10 cellular contexts compared by ENCODE assay signal in genomic region chr2:20711612-20712011, GRCh38. TPM values are rescaled to one million over a fixed set of nuclear protein-coding genes. Genes with fewer than 3 reads are reported as not detected.
DNase-seq lines count a peak whose midpoint lies in the region; ATAC-seq, FAIRE-seq and TF ChIP-seq lines count a peak whose summit lies in the region.
"Not testable (repeated sequence)": the region's sequence is repeated elsewhere in the genome, so short reads cannot be mapped to it uniquely, and the experiment has no call there.
"Had no signal": no experiment of that assay in that cellular context is flagged by ENCODE, and none has a peak within 500 bp of the region (broad histone marks: within the 10 kb centered on the region; RNA-seq: fewer than 3 reads in every experiment).

No MANE protein-coding gene starts in this region.

- H3K27me3 Mint-ChIP-seq in chondrocyte (ENCODE audit: low read depth); endothelial cell (ENCODE audit: unreplicated experiment); stimulated activated naive B cell treated with anti-CD40 and anti-IgM and Interleukin-4, amounts not matched to agents 10 μg/mL and 1 μg/mL and 100 μg/mL, for 72 hours: not testable (repeated sequence)

- peak; percentile 6 for DNase-seq in NCI-H748 (lab: John Stamatoyannopoulos, UW; ENCODE audit: unreplicated experiment)
- not testable (repeated sequence) for DNase-seq in chondrocyte (ENCODE audit: low spot score); endothelial cell (ENCODE audit: low spot score); HepG2 (ENCODE audit: low spot score); stimulated activated naive B cell treated with anti-CD40 and anti-IgM and Interleukin-4, amounts not matched to agents 10 μg/mL and 1 μg/mL and 100 μg/mL, for 72 hours
- peak; percentile 66 for DNase-seq in Right ventricle myocardium inferior (ENCODE audit: missing footprints)

- CTCF ChIA-PET in HepG2 (lab: Yijun Ruan, JAX; ENCODE audit: low intra/inter-chr PET ratio, low total read pairs), result not testable (repeated sequence)

- BruUV-seq in HepG2 (replicated peaks; lab: Mats Ljungman, UMichigan), result not testable (repeated sequence)

- H3K4me1 Mint-ChIP-seq in chondrocyte (ENCODE audit: low read depth), result not testable (repeated sequence)
- peaks cover 10% of the 10 kb centered on the region for H3K4me1 Mint-ChIP-seq in endothelial cell (ENCODE audit: unreplicated experiment)
- peaks cover 19 to 21% of the 10 kb centered on the region in 2 donors for H3K4me1 Mint-ChIP-seq in stimulated activated naive B cell treated with anti-CD40 and anti-IgM and Interleukin-4, amounts not matched to agents 10 μg/mL and 1 μg/mL and 100 μg/mL, for 72 hours

- TF ChIP-seq CTCF in chondrocyte (IDR thresholded peaks at IDR 0.05); endothelial cell (IDR thresholded peaks at IDR 0.05; ENCODE audit: unreplicated experiment); HepG2 (CRISPR knock-in tag; IDR thresholded peaks at IDR 0.05): not testable (repeated sequence)

- not testable (repeated sequence) for H2AFZ ChIP-seq in HepG2 (ENCODE audit: low read length)

- TF ChIP-seq EP300 in HepG2 (IDR thresholded peaks at IDR 0.05; ENCODE audit: low read depth in 2 of 2, low read length in 2 of 2); HepG2 (CRISPR knock-in tag; IDR thresholded peaks at IDR 0.05; ENCODE audit: borderline replicate concordance): not testable (repeated sequence)

- not testable (repeated sequence) for FAIRE-seq in HepG2 (lab: Jason Lieb, UNC)

- not testable (repeated sequence) for H3K36me3 ChIP-seq in HepG2 (replicated peaks in 1 of 2; ENCODE audit: control insufficient read depth in 1 of 2, insufficient read depth in 2 of 2, low read length in 2 of 2)

- WGBS in HepG2 (ENCODE audit: low lambda C conversion rate), result 95% methylated on average over 7 of the region's 7 CpGs

- not testable (repeated sequence) for H3K9ac ChIP-seq in HepG2 (ENCODE audit: insufficient read depth, low read depth, low read length)

- H3K79me2 ChIP-seq in HepG2 (ENCODE audit: insufficient read depth, low read length), result not testable (repeated sequence)

- intact Hi-C loops in Right ventricle myocardium inferior (cut with DNase I); HepG2 (cut with micrococcal nuclease; ENCODE audit: unreplicated experiment): not testable (repeated sequence)

- H3K27ac Mint-ChIP-seq in chondrocyte (ENCODE audit: unreplicated experiment), result peak overlapping the region; percentile 32
- H3K27ac Mint-ChIP-seq in endothelial cell (ENCODE audit: unreplicated experiment), result not testable (repeated sequence)
- peak overlapping the region; percentile 9 for H3K27ac Mint-ChIP-seq in stimulated activated naive B cell treated with anti-CD40 and anti-IgM and Interleukin-4, amounts not matched to agents 10 μg/mL and 1 μg/mL and 100 μg/mL, for 72 hours

- TF ChIP-seq POLR2A in HepG2 (IDR thresholded peaks at IDR 0.05; ENCODE audit: insufficient read depth in 1 of 2, low read depth in 2 of 2, low read length in 2 of 2), result not testable (repeated sequence)

- in situ Hi-C loops in HepG2 (cut with HindIII; ENCODE audit: extremely low pct_ligation_motif_present, low pct_unique_long_range_greater_than_20kb), result not testable (repeated sequence)

- not testable (repeated sequence) for H3K27ac ChIP-seq in HepG2 (ENCODE audit: extremely low read length, insufficient read depth, low read length)

- H3K36me3 Mint-ChIP-seq in chondrocyte (ENCODE audit: low read depth) (peaks cover 15% of the 10 kb centered on the region), endothelial cell (ENCODE audit: low read depth, unreplicated experiment) (peaks cover 26% of the 10 kb centered on the region)
- peaks cover 47 to 57% of the 10 kb centered on the region in 2 donors for H3K36me3 Mint-ChIP-seq in stimulated activated naive B cell treated with anti-CD40 and anti-IgM and Interleukin-4, amounts not matched to agents 10 μg/mL and 1 μg/mL and 100 μg/mL, for 72 hours

- not testable (repeated sequence) for H3K27me3 ChIP-seq in HepG2 (ENCODE audit: control insufficient read depth in 1 of 2, insufficient read depth in 2 of 2, low read length in 2 of 2)

- ATAC-seq in Right ventricle myocardium inferior; HepG2; stimulated activated naive B cell treated with anti-CD40 and anti-IgM and Interleukin-4, amounts not matched to agents 10 μg/mL and 1 μg/mL and 100 μg/mL, for 72 hours (replicated peaks): not testable (repeated sequence)

- H3K4me3 ChIP-seq in HepG2 (replicated peaks in 1 of 3; ENCODE audit: insufficient read depth in 1 of 3, low read depth in 2 of 3, low read length in 3 of 3), result not testable (repeated sequence)

- not testable (repeated sequence) for H3K9me3 Mint-ChIP-seq in chondrocyte (ENCODE audit: low read depth); endothelial cell (ENCODE audit: unreplicated experiment); stimulated activated naive B cell treated with anti-CD40 and anti-IgM and Interleukin-4, amounts not matched to agents 10 μg/mL and 1 μg/mL and 100 μg/mL, for 72 hours

- TF ChIP-seq RAD21 in HepG2 (CRISPR knock-in tag; IDR thresholded peaks at IDR 0.05), result not testable (repeated sequence)

- not testable (repeated sequence) for H3K4me2 ChIP-seq in HepG2 (ENCODE audit: low read depth, low read length)

- peaks cover 10% of the 10 kb centered on the region for H3K4me1 ChIP-seq in HepG2 (ENCODE audit: insufficient read depth, low read length)

- not testable (repeated sequence) for H4K20me1 ChIP-seq in HepG2 (ENCODE audit: insufficient read depth, low read length)

- H3K9me3 ChIP-seq in HepG2 (ENCODE audit: low read length), result not testable (repeated sequence)

- not testable (repeated sequence) for H3K4me3 Mint-ChIP-seq in chondrocyte (ENCODE audit: unreplicated experiment); stimulated activated naive B cell treated with anti-CD40 and anti-IgM and Interleukin-4, amounts not matched to agents 10 μg/mL and 1 μg/mL and 100 μg/mL, for 72 hours
- H3K4me3 Mint-ChIP-seq in endothelial cell (ENCODE audit: unreplicated experiment), result peak overlapping the region; percentile 62

- POLR2A ChIA-PET in HepG2 (lab: Yijun Ruan, JAX), result not testable (repeated sequence)

TF ChIP-seq in HepG2, 621 proteins besides CTCF, POLR2A, EP300 and RAD21:
- TF ChIP-seq RXRA (CRISPR knock-in tag; IDR thresholded peaks at IDR 0.05), result 0 out of 2 replicates have a peak, but pooled peaks have one; percentile 31

RNA-seq across cellular contexts. Expression of gene GDF7, which starts 44.7 kb away (rescaled TPM):
- total RNA-seq in chondrocyte, result 10.9 to 12.8 TPM (median 12.6 TPM) in 3 replicates
- 11.2 TPM for total RNA-seq in endothelial cell (ENCODE audit: unreplicated experiment)
- total RNA-seq in Right ventricle myocardium inferior, result 0.46 TPM
- total RNA-seq in HepG2 (2016; rRNA removed; fragmentation: Illumina TruSeq; extraction: Trizol), result 10.2 and 15.0 TPM in 2 replicates
- total RNA-seq in HepG2 (2016; cell fraction: cytosol; rRNA removed; fragmentation: Illumina TruSeq; extraction: Trizol; ENCODE audit: low read depth), result 1.6 and 1.8 TPM in 2 replicates
- 9.2 and 15.1 TPM in 2 replicates for total RNA-seq in HepG2 (2016; cell fraction: insoluble cytoplasmic fraction; rRNA removed; fragmentation: Illumina TruSeq; extraction: Trizol)
- 5.3 and 5.6 TPM in 2 replicates for total RNA-seq in HepG2 (2016; cell fraction: membrane; rRNA removed; fragmentation: Illumina TruSeq; extraction: Trizol)
- 16.7 and 18.1 TPM in 2 replicates for total RNA-seq in HepG2 (2016; cell fraction: nucleus; rRNA removed; fragmentation: Illumina TruSeq; extraction: Trizol)
- polyA plus RNA-seq in HepG2 (2011; rRNA removed), result 1.6 and 3.0 TPM in 2 replicates
- 1.5 and 1.9 TPM in 2 replicates for polyA plus RNA-seq in HepG2 (2011; cell fraction: cytosol; rRNA removed)
- 6.3 and 9.6 TPM in 2 replicates for polyA plus RNA-seq in HepG2 (2011; cell fraction: nucleus; rRNA removed)
- 4.5 and 5.8 TPM in 2 replicates for polyA plus RNA-seq in HepG2 (2012)
- polyA plus RNA-seq in HepG2 (2016; cell fraction: cytosol; fragmentation: Illumina TruSeq; extraction: Trizol; ENCODE audit: low read depth), result 0.75 and 0.80 TPM in 2 replicates
- 5.6 and 5.9 TPM in 2 replicates for polyA plus RNA-seq in HepG2 (2016; cell fraction: insoluble cytoplasmic fraction; fragmentation: Illumina TruSeq; extraction: Trizol; ENCODE audit: low read depth)
- 2.3 and 2.7 TPM in 2 replicates for polyA plus RNA-seq in HepG2 (2016; cell fraction: membrane; fragmentation: Illumina TruSeq; extraction: Trizol; ENCODE audit: low read depth)
- 19.8 and 21.2 TPM in 2 replicates for polyA plus RNA-seq in HepG2 (2016; cell fraction: nucleus; fragmentation: Illumina TruSeq; extraction: Trizol; ENCODE audit: insufficient read depth, low read depth)
- 5.0 TPM in 1 of 2 replicates, not detected in the other for polyA minus RNA-seq in HepG2 (2011; rRNA and poly(A)+ RNA removed; ENCODE audit: low replicate concordance)
- 2.5 and 4.1 TPM in 2 replicates for polyA minus RNA-seq in HepG2 (2011; cell fraction: cytosol; rRNA and poly(A)+ RNA removed)
- polyA minus RNA-seq in HepG2 (2011; cell fraction: nucleus; rRNA and poly(A)+ RNA removed), result 2.4 and 4.5 TPM in 2 replicates
- total RNA-seq: A673; Calu3; CD8-positive, alpha-beta memory T cell had no signal
- polyA plus RNA-seq: CD14-positive monocyte had no signal
